In the genomic region with DNA sequence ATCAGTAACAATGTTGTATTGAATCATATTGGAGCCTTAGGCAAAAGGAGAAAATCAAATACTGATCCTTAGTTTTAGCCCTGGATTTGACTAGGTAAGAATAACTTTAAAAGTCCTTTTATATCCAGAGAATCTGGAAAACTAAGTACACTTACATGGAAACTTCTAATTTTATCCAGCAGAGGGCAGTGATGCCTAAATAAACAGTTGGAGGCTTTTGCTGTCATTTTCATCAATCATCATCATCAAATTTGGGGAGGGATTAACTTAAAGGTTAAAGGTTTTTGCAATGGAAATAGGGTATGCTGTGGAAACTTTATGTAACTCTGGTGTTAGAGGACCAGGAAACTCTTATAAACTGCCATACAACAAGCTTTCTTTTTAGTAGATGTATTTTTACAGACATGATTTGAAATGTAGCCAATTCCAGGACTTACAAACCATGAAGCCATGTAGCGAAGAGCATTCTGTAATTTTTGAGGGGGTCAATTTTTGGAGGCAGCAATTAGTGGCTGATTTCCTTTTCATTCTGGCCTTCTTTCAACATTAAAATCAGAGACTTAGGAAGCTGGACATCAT, we compare ENCODE assay signal across 8 cellular contexts.
DNase-seq lines count a peak whose midpoint lies in the region; ATAC-seq and TF ChIP-seq lines count a peak whose summit lies in the region.

No MANE protein-coding gene starts in this region.

- no peak overlapping the region for H3K4me3 Mint-ChIP-seq in activated T-cell treated with anti-CD3 and anti-CD28 coated beads, Interleukin-2, amount 50 U/mL, for 72 hours

- H3K27me3 ChIP-seq in KMS-11 (ENCODE audit: insufficient read depth, low read depth), result no peaks in the 10 kb centered on the region

- H2AFZ ChIP-seq in KMS-11 (ENCODE audit: low read depth), result no peak overlapping the region

- no peaks in the 10 kb centered on the region for H3K27me3 Mint-ChIP-seq in activated T-cell treated with anti-CD3 and anti-CD28 coated beads, Interleukin-2, amount 50 U/mL, for 72 hours (ENCODE audit: low read depth)

- H4K20me1 ChIP-seq in KMS-11 (ENCODE audit: insufficient read depth), result no peaks in the 10 kb centered on the region

- peak; percentile 90 for TF ChIP-seq CTCF in KMS-11 (conservative IDR thresholded peaks at IDR 0.05; ENCODE audit: low read depth, low read length)

- ATAC-seq in activated T-cell treated with anti-CD3 and anti-CD28 coated beads, Interleukin-2, amount 50 U/mL, for 72 hours (replicated peaks in 1 of 2), result peak in 1 of 2 donors; percentile 19
- ATAC-seq in GM19467 (IDR thresholded peaks at IDR 0.05; ENCODE audit: unreplicated experiment), result no peak

- H3K4me3 ChIP-seq in KMS-11 (IDR thresholded peaks at IDR 0.05; ENCODE audit: insufficient read depth, low read depth, low read length), result no peak overlapping the region

- no peaks in the 10 kb centered on the region for H3K36me3 ChIP-seq in KMS-11 (ENCODE audit: insufficient read depth)

- no peaks in the 10 kb centered on the region for H3K9me3 Mint-ChIP-seq in activated T-cell treated with anti-CD3 and anti-CD28 coated beads, Interleukin-2, amount 50 U/mL, for 72 hours

- H3K4me1 ChIP-seq in KMS-11 (ENCODE audit: low read depth, poor library complexity, severe bottlenecking), result no peaks in the 10 kb centered on the region

- no peaks in the 10 kb centered on the region for H3K79me2 ChIP-seq in KMS-11 (ENCODE audit: insufficient read depth, low read depth)

- H3K27ac ChIP-seq in KMS-11, result no peak overlapping the region

- no peak overlapping the region for H3K4me2 ChIP-seq in KMS-11

- H3K9ac ChIP-seq in KMS-11, result no peak overlapping the region

- DNase-seq in activated T-cell treated with anti-CD3 and anti-CD28 coated beads, Interleukin-2, amount 50 U/mL, for 72 hours, result peak; percentile 3 to 26
- no peak for DNase-seq in activated T-cell treated with anti-CD3 and anti-CD28 coated beads, Interleukin-2, amount 50 U/mL, for 1 hour
- DNase-seq in SKM-1 (lab: John Stamatoyannopoulos, UW; ENCODE audit: unreplicated experiment) (peak; percentile 1), fibroblast of peridontal ligament (ENCODE audit: extremely low read depth) (peak; percentile 69), retina (peak; percentile 28), cerebellar nuclear complex (lab: John Stamatoyannopoulos, UW) (no peak)

- no peaks in the 10 kb centered on the region for H3K36me3 Mint-ChIP-seq in activated T-cell treated with anti-CD3 and anti-CD28 coated beads, Interleukin-2, amount 50 U/mL, for 72 hours (ENCODE audit: insufficient read depth in 2 of 2)

- peaks cover 8% of the 10 kb centered on the region for H3K4me1 Mint-ChIP-seq in activated T-cell treated with anti-CD3 and anti-CD28 coated beads, Interleukin-2, amount 50 U/mL, for 72 hours (ENCODE audit: low read depth)

- no peak overlapping the region for H3K27ac Mint-ChIP-seq in activated T-cell treated with anti-CD3 and anti-CD28 coated beads, Interleukin-2, amount 50 U/mL, for 72 hours

Comparison
In these comparisons a context has a peak if more than half of its experiments do, and no peak if none do; other contexts are left out.
1. DNase-seq: peak in activated T-cell treated with anti-CD3 and anti-CD28 coated beads, Interleukin-2, amount 50 U/mL, for 72 hours (2 of 2), SKM-1 (single experiment), fibroblast of peridontal ligament (single experiment) and retina (single experiment); none in activated T-cell treated with anti-CD3 and anti-CD28 coated beads, Interleukin-2, amount 50 U/mL, for 1 hour (single experiment) and cerebellar nuclear complex (0 of 2).